ENCODE assay signal across 12 cellular contexts in genomic region chr1:54257876-54258275, GRCh38. TPM values are rescaled to one million over a fixed set of nuclear protein-coding genes. Genes with fewer than 3 reads are reported as not detected.
DNase-seq lines count a peak whose midpoint lies in the region; ATAC-seq and TF ChIP-seq lines count a peak whose summit lies in the region.
"Had no signal": no experiment of that assay in that cellular context is flagged by ENCODE, and none has a peak within 500 bp of the region (broad histone marks: within the 10 kb centered on the region; RNA-seq: fewer than 3 reads in every experiment).

No MANE protein-coding gene starts in this region.

- H3K27ac Mint-ChIP-seq in glutamatergic neuron (ENCODE audit: unreplicated experiment) = peak overlapping the region; percentile 90
- peak overlapping the region; percentile 68 for H3K27ac Mint-ChIP-seq in neural progenitor cell
- no peak overlapping the region for H3K27ac Mint-ChIP-seq in stimulated activated naive CD8-positive, alpha-beta T cell treated with anti-CD3 and anti-CD28 coated beads, Interleukin-15, amount 100 ng/mL, for 72 hours

- H3K4me3 ChIP-seq in right atrium auricular region (no peak overlapping the region), neural progenitor cell (no peak overlapping the region)
- H3K4me3 ChIP-seq: BLaER1 treated with 17β-estradiol and CSF1 and Interleukin-3, amounts not matched to agents 10 nM and 100 nM had no signal

- no peak for TF ChIP-seq CTCF in right atrium auricular region (IDR thresholded peaks at IDR 0.05)
- TF ChIP-seq CTCF in glutamatergic neuron (IDR thresholded peaks at IDR 0.05; ENCODE audit: partially characterized antibody, unreplicated experiment) = no peak
- no peak for TF ChIP-seq CTCF in neural progenitor cell (IDR thresholded peaks at IDR 0.05)

- H3K27me3 ChIP-seq in right atrium auricular region (no peaks in the 10 kb centered on the region), neural progenitor cell (no peaks in the 10 kb centered on the region)
- H3K27me3 ChIP-seq: BLaER1 treated with 17β-estradiol and CSF1 and Interleukin-3, amounts not matched to agents 10 nM and 100 nM had no signal

- peaks cover 75% of the 10 kb centered on the region for H3K9me3 Mint-ChIP-seq in glutamatergic neuron (ENCODE audit: unreplicated experiment)
- no peaks in the 10 kb centered on the region for H3K9me3 Mint-ChIP-seq in neural progenitor cell
- no peaks in the 10 kb centered on the region for H3K9me3 Mint-ChIP-seq in stimulated activated naive CD8-positive, alpha-beta T cell treated with anti-CD3 and anti-CD28 coated beads, Interleukin-15, amount 100 ng/mL, for 72 hours
- H3K9me3 Mint-ChIP-seq: CD4-positive, CD25-positive, alpha-beta regulatory T cell had no signal

- H3K27me3 Mint-ChIP-seq in glutamatergic neuron (ENCODE audit: unreplicated experiment) (peaks cover 63% of the 10 kb centered on the region), neural progenitor cell (ENCODE audit: insufficient read depth, low read depth) (peaks cover 8% of the 10 kb centered on the region)
- H3K27me3 Mint-ChIP-seq in stimulated activated naive CD8-positive, alpha-beta T cell treated with anti-CD3 and anti-CD28 coated beads, Interleukin-15, amount 100 ng/mL, for 72 hours = no peaks in the 10 kb centered on the region
- H3K27me3 Mint-ChIP-seq: CD4-positive, CD25-positive, alpha-beta regulatory T cell had no signal

- H3K4me3 Mint-ChIP-seq in glutamatergic neuron (ENCODE audit: unreplicated experiment) = peak overlapping the region; percentile 52
- peak overlapping the region; percentile 55 for H3K4me3 Mint-ChIP-seq in neural progenitor cell
- no peak overlapping the region for H3K4me3 Mint-ChIP-seq in stimulated activated naive CD8-positive, alpha-beta T cell treated with anti-CD3 and anti-CD28 coated beads, Interleukin-15, amount 100 ng/mL, for 72 hours
- H3K4me3 Mint-ChIP-seq: CD4-positive, CD25-positive, alpha-beta regulatory T cell had no signal

- peaks cover 32% of the 10 kb centered on the region for H3K79me2 ChIP-seq in neural progenitor cell (ENCODE audit: low read depth)

- peak overlapping the region; percentile 57 for H3K4me2 ChIP-seq in neural progenitor cell
- H3K4me2 ChIP-seq: BLaER1 treated with 17β-estradiol and CSF1 and Interleukin-3, amounts not matched to agents 10 nM and 100 nM had no signal

- DNase-seq in Right ventricle myocardium inferior (ENCODE audit: missing footprints) = peak; percentile 62
- no peak for DNase-seq in right atrium auricular region (ENCODE audit: low spot score)
- no peak for DNase-seq in glutamatergic neuron
- DNase-seq in neural progenitor cell (ENCODE audit: low spot score) = no peak
- DNase-seq in NCI-H748 (lab: John Stamatoyannopoulos, UW; ENCODE audit: unreplicated experiment) = no peak
- no peak for DNase-seq in ecto neural progenitor cell (ENCODE audit: low spot score)
- DNase-seq in stimulated activated naive CD8-positive, alpha-beta T cell treated with anti-CD3 and anti-CD28 coated beads, Interleukin-15, amount 100 ng/mL, for 72 hours = no peak
- DNase-seq: ACHN; CD4-positive, CD25-positive, alpha-beta regulatory T cell had no signal

- H3K4me1 ChIP-seq in right atrium auricular region (peaks cover 0 to 9% of the 10 kb centered on the region in 2 donors), neural progenitor cell (peaks cover 23% of the 10 kb centered on the region)

- no peak overlapping the region for H2AFZ ChIP-seq in neural progenitor cell (replicated peaks)

- H3F3A ChIP-seq in neural progenitor cell (ENCODE audit: low read depth) = peaks cover 10% of the 10 kb centered on the region

- H3K4me1 Mint-ChIP-seq in glutamatergic neuron (ENCODE audit: low read depth, unreplicated experiment) (peaks cover 80% of the 10 kb centered on the region), neural progenitor cell (peaks cover 57% of the 10 kb centered on the region)
- H3K4me1 Mint-ChIP-seq in stimulated activated naive CD8-positive, alpha-beta T cell treated with anti-CD3 and anti-CD28 coated beads, Interleukin-15, amount 100 ng/mL, for 72 hours = peaks cover 50% of the 10 kb centered on the region

- peaks cover 83% of the 10 kb centered on the region for H4K20me1 ChIP-seq in neural progenitor cell (ENCODE audit: low read depth)

- H3K36me3 Mint-ChIP-seq in glutamatergic neuron (ENCODE audit: unreplicated experiment) (peaks cover 5% of the 10 kb centered on the region), neural progenitor cell (peaks cover 15% of the 10 kb centered on the region)

- intact Hi-C loops in Right ventricle myocardium inferior (cut with DNase I) = no loop called here

- H3K9me3 ChIP-seq in right atrium auricular region = no peaks in the 10 kb centered on the region
- H3K9me3 ChIP-seq in neural progenitor cell (ENCODE audit: low read depth) = no peaks in the 10 kb centered on the region
- H3K9me3 ChIP-seq: BLaER1 treated with 17β-estradiol and CSF1 and Interleukin-3, amounts not matched to agents 10 nM and 100 nM had no signal

- H3K27ac ChIP-seq in right atrium auricular region (no peak overlapping the region), neural progenitor cell (peak overlapping the region; percentile 58)
- H3K27ac ChIP-seq: BLaER1 treated with 17β-estradiol and CSF1 and Interleukin-3, amounts not matched to agents 10 nM and 100 nM had no signal

- H3K36me3 ChIP-seq in right atrium auricular region (no peaks in the 10 kb centered on the region), neural progenitor cell (no peaks in the 10 kb centered on the region)

- ATAC-seq in Right ventricle myocardium inferior = no peak
- ATAC-seq in stimulated activated naive CD8-positive, alpha-beta T cell treated with anti-CD3 and anti-CD28 coated beads, Interleukin-15, amount 100 ng/mL, for 72 hours = no peak
- ATAC-seq: HCT116, HepG2 had no signal

- no peak overlapping the region for H3K9ac ChIP-seq in neural progenitor cell
- H3K9ac ChIP-seq: BLaER1 treated with 17β-estradiol and CSF1 and Interleukin-3, amounts not matched to agents 10 nM and 100 nM had no signal

RNA-seq across cellular contexts. Expression of gene MRPL37, which starts 57.9 kb away (rescaled TPM):
- total RNA-seq in Right ventricle myocardium inferior (85.2 TPM), right atrium auricular region (10 to 100 TPM; 63.1 to 75.9 TPM), glutamatergic neuron (ENCODE audit: unreplicated experiment) (50.9 TPM), neural progenitor cell (ENCODE audit: low replicate concordance) (60.4 and 93.4 TPM in 2 replicates)

RNA-seq across cellular contexts. Expression of gene CYB5RL, which starts 58.0 kb away (rescaled TPM):
- total RNA-seq in Right ventricle myocardium inferior = 3.9 TPM
- total RNA-seq in right atrium auricular region = 1 to 10 TPM; 2.0 to 3.5 TPM
- total RNA-seq in glutamatergic neuron (ENCODE audit: unreplicated experiment) = 6.8 TPM
- total RNA-seq in neural progenitor cell (ENCODE audit: low replicate concordance) = 6.4 and 9.0 TPM in 2 replicates

Comparison
In these comparisons a context has a peak if more than half of its experiments do, and no peak if none do; other contexts are left out.
1. H3K27ac Mint-ChIP-seq: peak in glutamatergic neuron (single experiment) and neural progenitor cell (single experiment); none in stimulated activated naive CD8-positive, alpha-beta T cell treated with anti-CD3 and anti-CD28 coated beads, Interleukin-15, amount 100 ng/mL, for 72 hours (0 of 2).
2. H3K4me3 Mint-ChIP-seq: peak in glutamatergic neuron (single experiment) and neural progenitor cell (single experiment); none in stimulated activated naive CD8-positive, alpha-beta T cell treated with anti-CD3 and anti-CD28 coated beads, Interleukin-15, amount 100 ng/mL, for 72 hours (0 of 2).